ENCODE assay signal across 13 cellular contexts in genomic region chr12:68319988-68320623, GRCh38. TPM values are rescaled to one million over a fixed set of nuclear protein-coding genes. Genes with fewer than 3 reads are reported as not detected.
A peak's percentile ranks its signal among the peaks of the same experiment; 100 is the strongest.
DNase-seq lines count a peak whose midpoint lies in the region; ATAC-seq and TF ChIP-seq lines count a peak whose summit lies in the region.
"Had no signal": no experiment of that assay in that cellular context is flagged by ENCODE, and none has a peak within 500 bp of the region (broad histone marks: within the 10 kb centered on the region; RNA-seq: fewer than 3 reads in every experiment).

No MANE protein-coding gene starts in this region.

- DNase-seq in colonic mucosa (no peak), left lung (no peak), superior temporal gyrus (ENCODE audit: extremely low spot score) (peak; percentile 40), KG1 (lab: John Stamatoyannopoulos, UW) (no peak)
- DNase-seq: central memory CD4-positive, alpha-beta T cell; naive thymus-derived CD8-positive, alpha-beta T cell; T-helper 9 cell; upper lobe of left lung had no signal

- CTCF ChIA-PET in HEK293 (lab: Yijun Ruan, JAX): interaction anchor here (0.5 to 3.1 kb wide), 8 partner anchors 10 to 355 kb away, joined by 3 to 36 read pairs (median 4); no protein-coding TSS in a partner anchor

- H3K36me3 ChIP-seq in HEK293 (ENCODE audit: control insufficient read depth in 2 of 2, insufficient read depth in 1 of 2, low read length in 2 of 2): peaks cover 19 to 49% of the 10 kb centered on the region in 2 experiments
- H3K36me3 ChIP-seq in colonic mucosa: no peaks in the 10 kb centered on the region
- H3K36me3 ChIP-seq in left lung: peaks cover 0 to 30% of the 10 kb centered on the region in 2 donors

- H3K4me1 ChIP-seq in HEK293 (ENCODE audit: control insufficient read depth, insufficient read depth, low read length) (no peaks in the 10 kb centered on the region), colonic mucosa (no peaks in the 10 kb centered on the region), left lung (no peaks in the 10 kb centered on the region)
- H3K4me1 ChIP-seq: upper lobe of left lung had no signal

- peak; percentile 18 for ATAC-seq in left lung
- no peak for ATAC-seq in HG02642 (IDR thresholded peaks at IDR 0.05; ENCODE audit: poor library complexity, unreplicated experiment)
- ATAC-seq in HG03097 (IDR thresholded peaks at IDR 0.05; ENCODE audit: low FRiP score, unreplicated experiment): no peak
- ATAC-seq: HCT116; naive thymus-derived CD8-positive, alpha-beta T cell had no signal

- H3K27me3 ChIP-seq in colonic mucosa (no peaks in the 10 kb centered on the region), left lung (no peaks in the 10 kb centered on the region)
- H3K27me3 ChIP-seq: upper lobe of left lung had no signal

- H3K9me3 ChIP-seq in HEK293 (ENCODE audit: control insufficient read depth, insufficient read depth, low read depth, low read length) (no peaks in the 10 kb centered on the region), colonic mucosa (no peaks in the 10 kb centered on the region), left lung (no peaks in the 10 kb centered on the region)
- H3K9me3 ChIP-seq: upper lobe of left lung had no signal

- H3K27ac ChIP-seq in HEK293 (ENCODE audit: extremely low read depth, low read depth, low read length): no peak overlapping the region
- peak overlapping the region; percentile 10 for H3K27ac ChIP-seq in colonic mucosa
- H3K27ac ChIP-seq in left lung: no peak overlapping the region
- H3K27ac ChIP-seq: HL-60, upper lobe of left lung had no signal

- TF ChIP-seq CTCF in HEK293 (tag by site-specific recombination; IDR thresholded peaks at IDR 0.05): no peak
- no peak for TF ChIP-seq CTCF in colonic mucosa (IDR thresholded peaks at IDR 0.05)
- TF ChIP-seq CTCF in left lung (IDR thresholded peaks at IDR 0.05): no peak

- H3K9ac ChIP-seq in colonic mucosa (ENCODE audit: low read depth in 2 of 2, low read length in 2 of 2): no peak overlapping the region

- H3K4me3 ChIP-seq in HEK293 (ENCODE audit: low read depth, low read length) (no peak overlapping the region), colonic mucosa (no peak overlapping the region), left lung (no peak overlapping the region)
- H3K4me3 ChIP-seq: upper lobe of left lung had no signal

- intact Hi-C loops in colonic mucosa (cut with DNase I): loop anchor here (5.0 kb wide), 1 partner anchor 278 kb away; no protein-coding TSS in a partner anchor
- intact Hi-C loops in left lung (cut with DNase I): loop anchor here in 1 of 2 donors (5.0 to 10.0 kb wide), 3 partner anchors 83 to 285 kb away; no protein-coding TSS in a partner anchor

- POLR2A ChIA-PET in HEK293 (lab: Yijun Ruan, JAX): no interaction called here

TF ChIP-seq in HEK293, 187 proteins besides CTCF, POLR2A, EP300 and RAD21:
- TF ChIP-seq ZNF2 (tag by site-specific recombination; IDR thresholded peaks at IDR 0.05): no peak
- TF ChIP-seq MYNN (tag by site-specific recombination; IDR thresholded peaks at IDR 0.05; ENCODE audit: borderline replicate concordance): no peak
- no peak for TF ChIP-seq KLF1 (tag by site-specific recombination; IDR thresholded peaks at IDR 0.05)
- TF ChIP-seq ZNF600 (tag by site-specific recombination; IDR thresholded peaks at IDR 0.05): peak; percentile 43; the same call in 1 of the 2 replicates
- TF ChIP-seq ZEB2 (tag by site-specific recombination; IDR thresholded peaks at IDR 0.05): no peak

RNA-seq across cellular contexts. Expression of gene MDM1, which starts 12.1 kb away (rescaled TPM):
- total RNA-seq in colonic mucosa (10 to 100 TPM in 1 of 2 donors, 1 to 10 TPM in 1; 7.7 to 12.0 TPM), left lung (10 to 100 TPM in 1 of 2 donors, 1 to 10 TPM in 1; 9.3 to 14.6 TPM)
